In genomic region chr6:70166088-70166958, GRCh38 we compare ENCODE assay signal across 9 cellular contexts.
A peak's percentile ranks its signal among the peaks of the same experiment; 100 is the strongest.
DNase-seq lines count a peak whose midpoint lies in the region; ATAC-seq, FAIRE-seq and TF ChIP-seq lines count a peak whose summit lies in the region.
"Had no signal": no experiment of that assay in that cellular context is flagged by ENCODE, and none has a peak within 500 bp of the region (broad histone marks: within the 10 kb centered on the region; RNA-seq: fewer than 3 reads in every experiment).

No MANE protein-coding gene starts in this region.

- 0 out of 2 replicates have a peak, but pooled peaks cover 5% of the 10 kb centered on the region for H3K4me1 ChIP-seq in HepG2 (ENCODE audit: insufficient read depth, low read length)

- POLR2A ChIA-PET in HepG2 (lab: Yijun Ruan, JAX): no interaction called here

- H3K9me3 ChIP-seq in HepG2 (ENCODE audit: low read length): no peaks in the 10 kb centered on the region

- FAIRE-seq in HepG2 (lab: Jason Lieb, UNC): peak; percentile 52
- FAIRE-seq: A204.1 had no signal

- BruUV-seq in HepG2 (replicated peaks; lab: Mats Ljungman, UMichigan): no TSS peak

- TF ChIP-seq EP300 in HepG2 (IDR thresholded peaks at IDR 0.05; ENCODE audit: low read depth in 2 of 2, low read length in 2 of 2): no peak
- no peak for TF ChIP-seq EP300 in HepG2 (CRISPR knock-in tag; IDR thresholded peaks at IDR 0.05; ENCODE audit: borderline replicate concordance)

- H3K27me3 ChIP-seq in HepG2 (ENCODE audit: control insufficient read depth in 1 of 2, insufficient read depth in 2 of 2, low read length in 2 of 2): no peaks in the 10 kb centered on the region

- intact Hi-C loops in HepG2 (cut with micrococcal nuclease; ENCODE audit: unreplicated experiment): loop anchor here (1.0 to 10.0 kb wide), 2 partner anchors 63 to 332 kb away; no protein-coding TSS in a partner anchor

- no peak overlapping the region for H3K27ac ChIP-seq in coronary artery
- no peak overlapping the region for H3K27ac ChIP-seq in HepG2 (ENCODE audit: extremely low read length, insufficient read depth, low read length)

- H3K4me3 ChIP-seq in coronary artery (peak overlapping the region; percentile 40), HepG2 (replicated peaks in 1 of 3; ENCODE audit: insufficient read depth in 1 of 3, low read depth in 2 of 3, low read length in 3 of 3) (no peak overlapping the region)

- H3K79me2 ChIP-seq in HepG2 (ENCODE audit: insufficient read depth, low read length): no peaks in the 10 kb centered on the region

- in situ Hi-C loops in HepG2 (cut with HindIII; ENCODE audit: extremely low pct_ligation_motif_present, low pct_unique_long_range_greater_than_20kb): no loop called here

- ATAC-seq in GM21423 (IDR thresholded peaks at IDR 0.05; ENCODE audit: unreplicated experiment) (peak; percentile 86), HG03571 (IDR thresholded peaks at IDR 0.05; ENCODE audit: unreplicated experiment) (peak; percentile 91), HepG2 (peak; percentile 98)

- H4K20me1 ChIP-seq in HepG2 (ENCODE audit: insufficient read depth, low read length): no peaks in the 10 kb centered on the region

- TF ChIP-seq POLR2A in HepG2 (IDR thresholded peaks at IDR 0.05; ENCODE audit: insufficient read depth in 1 of 2, low read depth in 2 of 2, low read length in 2 of 2): no peak

- TF ChIP-seq CTCF in coronary artery (IDR thresholded peaks at IDR 0.05) (no peak), HepG2 (CRISPR knock-in tag; IDR thresholded peaks at IDR 0.05) (peak; percentile 81)

- peak; percentile 41; the same call in 1 of the 2 replicates for TF ChIP-seq RAD21 in HepG2 (CRISPR knock-in tag; IDR thresholded peaks at IDR 0.05)

- no peak overlapping the region for H2AFZ ChIP-seq in HepG2 (ENCODE audit: low read length)

- no peak overlapping the region for H3K9ac ChIP-seq in HepG2 (ENCODE audit: insufficient read depth, low read depth, low read length)

- 4% methylated on average over 24 of the region's 24 CpGs for WGBS in HepG2 (ENCODE audit: low lambda C conversion rate)

- CTCF ChIA-PET in HepG2 (lab: Yijun Ruan, JAX; ENCODE audit: low intra/inter-chr PET ratio, low total read pairs): no interaction called here

- DNase-seq in DMS 273 (lab: John Stamatoyannopoulos, UW; ENCODE audit: unreplicated experiment) (peak; percentile 86), DMS 273 treated with DMSO at 0.1 percent for 48 hours (lab: John Stamatoyannopoulos, UW) (no peak), SHP77 (lab: John Stamatoyannopoulos, UW) (peak; percentile 41 to 51), coronary artery (ENCODE audit: low spot score) (no peak), HepG2 (ENCODE audit: low spot score) (peak; percentile 8), stromal cell of bone marrow (ENCODE audit: low read depth) (peak; percentile 26)

- no peaks in the 10 kb centered on the region for H3K36me3 ChIP-seq in HepG2 (replicated peaks in 1 of 2; ENCODE audit: control insufficient read depth in 1 of 2, insufficient read depth in 2 of 2, low read length in 2 of 2)

- H3K4me2 ChIP-seq in HepG2 (ENCODE audit: low read depth, low read length): 0 out of 2 replicates have a peak overlapping the region, but pooled peaks have one; percentile 31

TF ChIP-seq in HepG2, 621 proteins besides CTCF, POLR2A, EP300 and RAD21:
- TF ChIP-seq STAG1 (CRISPR knock-in tag; IDR thresholded peaks at IDR 0.05): peak; percentile 74
- TF ChIP-seq ZNF598 (CRISPR knock-in tag; IDR thresholded peaks at IDR 0.05; ENCODE audit: borderline replicate concordance): no peak

Comparison
In these comparisons a context has a peak if more than half of its experiments do, and no peak if none do; other contexts are left out.
1. DNase-seq: peak in DMS 273 (single experiment), SHP77 (2 of 2), HepG2 (single experiment) and stromal cell of bone marrow (single experiment); none in DMS 273 treated with DMSO at 0.1 percent for 48 hours (single experiment) and coronary artery (single experiment).
2. Peak in every context shown above with its lines, with median percentiles within 50 percentile points of each other: ATAC-seq.